In the genomic region with DNA sequence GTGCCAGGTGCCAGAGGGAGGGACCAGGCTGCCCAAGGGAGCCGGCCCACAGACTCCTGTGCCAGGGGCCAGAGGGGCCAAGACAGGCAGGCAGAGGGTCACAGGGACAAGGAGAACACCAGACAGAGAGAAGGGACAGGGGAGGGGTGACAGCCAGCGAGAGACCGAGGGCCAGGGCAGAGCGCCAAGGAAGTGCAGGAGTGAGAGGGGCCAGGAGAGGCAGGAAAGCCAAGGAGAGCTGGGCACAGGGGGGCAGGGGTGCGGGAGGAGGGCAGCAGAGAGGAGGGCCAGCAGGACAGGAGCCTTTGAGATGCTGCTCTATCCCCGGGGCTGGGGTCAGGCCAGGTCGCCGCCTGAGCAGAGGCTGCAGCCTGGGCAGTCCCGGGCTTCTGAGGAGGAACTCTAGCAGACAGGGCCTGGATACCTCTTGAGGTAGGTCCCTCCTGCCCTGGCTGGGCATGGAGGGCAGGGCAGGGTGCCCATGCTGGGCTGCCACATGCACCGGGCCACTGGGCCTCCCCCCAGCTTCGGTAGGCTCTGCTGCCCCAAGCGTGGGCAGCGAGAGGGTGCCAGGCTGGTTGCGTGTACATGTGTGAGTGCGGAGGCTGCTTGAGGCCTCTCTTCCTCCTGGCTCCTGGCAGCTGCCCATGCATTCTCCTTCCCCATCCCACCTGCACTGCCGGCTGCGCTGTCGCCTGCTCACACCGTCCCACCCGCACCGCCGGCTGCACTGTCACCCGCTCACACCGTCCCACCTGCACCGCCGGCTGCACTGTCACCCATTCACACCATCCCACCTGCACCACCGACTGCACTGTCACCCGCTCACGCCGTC, we compare ENCODE assay signal across 12 cellular contexts. TPM values are rescaled to one million over a fixed set of nuclear protein-coding genes. Genes with fewer than 3 reads are reported as not detected.
DNase-seq lines count a peak whose midpoint lies in the region; ATAC-seq and TF ChIP-seq lines count a peak whose summit lies in the region.
"Had no signal": no experiment of that assay in that cellular context is flagged by ENCODE, and none has a peak within 500 bp of the region (broad histone marks: within the 10 kb centered on the region; RNA-seq: fewer than 3 reads in every experiment).

No MANE protein-coding gene starts in this region.

- no peaks in the 10 kb centered on the region for H3K36me3 ChIP-seq in ovary

- no peak for TF ChIP-seq CTCF in fibroblast of villous mesenchyme (IDR thresholded peaks at IDR 0.05; ENCODE audit: insufficient read depth, low read depth, low read length)
- TF ChIP-seq CTCF in ovary (IDR thresholded peaks at IDR 0.05): no peak

- 75 to 80% (median 75%) methylated on average over 29 to 30 of the region's 30 CpGs for WGBS in ovary, 3 donors

- H3K27me3 ChIP-seq in ovary: no peaks in the 10 kb centered on the region

- intact Hi-C loops in ovary (cut with DNase I): no loop called here

- peak overlapping the region; percentile 46 for H3K4me3 ChIP-seq in fibroblast of villous mesenchyme (ENCODE audit: low read depth, low read length)
- H3K4me3 ChIP-seq in ovary: peak overlapping the region; percentile 24

- peaks cover 21% of the 10 kb centered on the region for H3K4me1 ChIP-seq in ovary (ENCODE audit: insufficient read depth)
- H3K4me1 ChIP-seq: foreskin keratinocyte had no signal

- no peak for TF ChIP-seq POLR2A in ovary (IDR thresholded peaks at IDR 0.05)

- TF ChIP-seq EP300 in ovary (IDR thresholded peaks at IDR 0.05): no peak

- no peaks in the 10 kb centered on the region for H3K9me3 ChIP-seq in ovary

- no peak for ATAC-seq in HG03432 (IDR thresholded peaks at IDR 0.05; ENCODE audit: unreplicated experiment)
- no peak for ATAC-seq in HG02571 (IDR thresholded peaks at IDR 0.05; ENCODE audit: unreplicated experiment)
- ATAC-seq: foreskin keratinocyte had no signal

- H3K27ac ChIP-seq in ovary: peak overlapping the region; percentile 61 to 86
- H3K27ac ChIP-seq: foreskin keratinocyte had no signal

- DNase-seq in A172 (ENCODE audit: low spot score) (peak; percentile 28), NCI-H2029 (lab: John Stamatoyannopoulos, UW) (peak; percentile 35), fibroblast of villous mesenchyme (ENCODE audit: low read depth) (no peak), ovary (peak in 3 of 5 donors; percentile 54 to 64 (median 61)), activated gamma-delta T cell (lab: John Stamatoyannopoulos, UW) (no peak)
- DNase-seq in stimulated activated CD4-positive, alpha-beta T cell treated with anti-CD3 and anti-CD28 coated beads, Interleukin-12 subunit alpha, Interleukin-12 subunit beta, amount 100 ng/mL, for 4 hours: no peak
- DNase-seq: foreskin keratinocyte; mesendoderm; NCI-H524; stimulated activated CD4-positive, alpha-beta T cell treated with anti-CD3 and anti-CD28 coated beads, Interleukin-2, amount 100 ng/mL, for 48 hours had no signal

RNA-seq across cellular contexts. Expression of a gene that starts 12.2 kb away (rescaled TPM):
- total RNA-seq in A172 (2014; rRNA removed; shearing (Covaris generic)): 2.2 and 71.7 TPM in 2 replicates
- total RNA-seq in fibroblast of villous mesenchyme (0.32 TPM in 1 of 2 replicates, not detected in the other), ovary (10 to 100 TPM in 3 of 7 donors, 1 to 10 TPM in 4; 3.5 to 14.8 (median 9.0) TPM)
- 10 to 100 TPM in 1 of 2 donors, 1 to 10 TPM in 1; 6.0 to 22.0 TPM for polyA plus RNA-seq in ovary

RNA-seq across cellular contexts. Expression of a gene that starts 26.3 kb away (rescaled TPM):
- total RNA-seq in A172 (2014; rRNA removed; shearing (Covaris generic)): not detected in 2 replicates
- total RNA-seq in fibroblast of villous mesenchyme (not detected in 2 replicates), ovary (1 to 10 TPM in 1 of 7 donors, under 1 TPM in 2, not detected in 4; 0.61 to 1.2 (median 0.70) TPM)
- polyA plus RNA-seq in ovary: under 1 TPM in 1 of 2 donors, not detected in 1; 0.41 TPM

RNA-seq across cellular contexts. Expression of a gene that starts 26.6 kb away (rescaled TPM):
- not detected in 2 replicates for total RNA-seq in A172 (2014; rRNA removed; shearing (Covaris generic))
- total RNA-seq in fibroblast of villous mesenchyme (not detected in 2 replicates), ovary (not detected)
- polyA plus RNA-seq in ovary: under 1 TPM in 1 of 2 donors, not detected in 1; 0.01 TPM
- total RNA-seq: foreskin keratinocyte had no signal
- polyA plus RNA-seq: foreskin keratinocyte had no signal

RNA-seq across cellular contexts. Expression of a gene that starts 30.3 kb away (rescaled TPM):
- 2.1 TPM in 1 of 2 replicates, not detected in the other for total RNA-seq in A172 (2014; rRNA removed; shearing (Covaris generic))
- total RNA-seq in fibroblast of villous mesenchyme: under 0.01 TPM in 1 of 2 replicates, not detected in the other
- total RNA-seq in ovary: 1 to 10 TPM in 1 of 7 donors, under 1 TPM in 1, not detected in 5; 0.24 to 2.4 TPM
- polyA plus RNA-seq in ovary: not detected

RNA-seq across cellular contexts. Expression of a gene that starts 54.5 kb away (rescaled TPM):
- 0.46 TPM in 1 of 2 replicates, not detected in the other for total RNA-seq in A172 (2014; rRNA removed; shearing (Covaris generic))
- total RNA-seq in fibroblast of villous mesenchyme: not detected in 2 replicates
- 1 to 10 TPM in 4 of 7 donors, not detected in 3; 1.4 to 5.7 (median 2.0) TPM for total RNA-seq in ovary
- polyA plus RNA-seq in ovary: 1 to 10 TPM in 1 of 2 donors, under 1 TPM in 1; 0.22 to 9.0 TPM
- total RNA-seq: foreskin keratinocyte had no signal
- polyA plus RNA-seq: foreskin keratinocyte had no signal

Comparison
In these comparisons a context has a peak if more than half of its experiments do, and no peak if none do; other contexts are left out.
1. DNase-seq: peak in A172 (single experiment), NCI-H2029 (single experiment) and ovary (3 of 5); none in fibroblast of villous mesenchyme (single experiment), activated gamma-delta T cell (single experiment) and stimulated activated CD4-positive, alpha-beta T cell treated with anti-CD3 and anti-CD28 coated beads, Interleukin-12 subunit alpha, Interleukin-12 subunit beta, amount 100 ng/mL, for 4 hours (single experiment).